ENCODE assay signal across 8 cellular contexts in genomic region chr6:137823826-137824501, GRCh38. TPM values are rescaled to one million over a fixed set of nuclear protein-coding genes. Genes with fewer than 3 reads are reported as not detected.
DNase-seq lines count a peak whose midpoint lies in the region; ATAC-seq and TF ChIP-seq lines count a peak whose summit lies in the region.

No MANE protein-coding gene starts in this region.

- H3K4me1 ChIP-seq in foreskin keratinocyte: peaks cover 42% of the 10 kb centered on the region

- peak; percentile 80 for DNase-seq in COLO829 (ENCODE audit: low spot score)
- peak; percentile 17 for DNase-seq in NCI-H526 treated with DMSO at 0.1 percent for 48 hours (lab: John Stamatoyannopoulos, UW)
- DNase-seq in activated T-helper 1 cell treated with Interleukin-2 at 50 U/mL for 16 hours (ENCODE audit: low read depth): peak; percentile 60
- peak; percentile 88 to 97 for DNase-seq in foreskin keratinocyte
- DNase-seq in skeletal muscle cell (ENCODE audit: low read depth): peak; percentile 74
- DNase-seq in germinal center (ENCODE audit: low spot score): no peak

- H3K4me3 ChIP-seq in skeletal muscle cell (ENCODE audit: low read depth, low read length): no peak overlapping the region

- no peak for TF ChIP-seq CTCF in foreskin keratinocyte (conservative IDR thresholded peaks at IDR 0.05)

- H3K27me3 ChIP-seq in foreskin keratinocyte: no peaks in the 10 kb centered on the region

- H3K27ac ChIP-seq in foreskin keratinocyte: peak overlapping the region; percentile 88

- ATAC-seq in foreskin keratinocyte (peak; percentile 95), HG02642 (IDR thresholded peaks at IDR 0.05; ENCODE audit: poor library complexity, unreplicated experiment) (no peak), GM21360 (IDR thresholded peaks at IDR 0.05; ENCODE audit: unreplicated experiment) (no peak)

RNA-seq across cellular contexts. Expression of gene TNFAIP3, which starts 43.1 kb away (rescaled TPM):
- total RNA-seq in foreskin keratinocyte: 70.7 and 92.9 TPM in 2 replicates
- 24.8 and 27.1 TPM in 2 replicates for polyA plus RNA-seq in foreskin keratinocyte
